ENCODE assay signal across 19 cellular contexts in the genomic region with DNA sequence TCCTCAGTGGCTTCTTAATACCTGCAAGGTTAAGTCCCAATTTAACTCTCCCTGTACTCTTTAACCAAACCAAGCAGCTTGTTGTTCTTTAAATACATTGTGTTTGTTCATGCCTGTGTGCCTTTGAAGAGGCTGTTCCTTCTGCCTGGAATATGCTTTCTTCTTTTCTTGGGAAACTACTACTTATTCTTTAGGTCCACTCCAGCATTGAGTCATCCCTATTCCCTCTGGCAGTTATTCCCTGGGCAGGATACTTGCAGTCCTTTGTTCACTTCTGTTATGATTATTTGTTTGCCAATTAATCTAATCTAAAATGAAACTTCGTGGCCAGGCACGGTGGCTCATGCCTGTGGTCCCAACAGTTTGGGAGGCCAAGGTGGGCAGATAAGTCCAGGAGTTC.
A peak's percentile ranks its signal among the peaks of the same experiment; 100 is the strongest.
DNase-seq lines count a peak whose midpoint lies in the region; ATAC-seq and TF ChIP-seq lines count a peak whose summit lies in the region.
"Had no signal": no experiment of that assay in that cellular context is flagged by ENCODE, and none has a peak within 500 bp of the region (broad histone marks: within the 10 kb centered on the region; RNA-seq: fewer than 3 reads in every experiment).

No MANE protein-coding gene starts in this region.

- H3K4me3 Mint-ChIP-seq in CD8-positive, alpha-beta T cell = peak overlapping the region; percentile 1
- H3K4me3 Mint-ChIP-seq in H9 = no peak overlapping the region
- H3K4me3 Mint-ChIP-seq: T-helper 1 cell treated with Interleukin-12 subunit alpha and Interleukin-12 subunit beta and Interleukin-4 antibody, amounts not matched to agents 30 μg/mL and 1 μg/mL, for 36 hours had no signal

- intact Hi-C loops in CD8-positive, alpha-beta T cell (cut with DNase I, micrococcal nuclease) = loop anchor here in 1 of 2 experiments (2.0 to 5.0 kb wide), 2 partner anchors 17 to 32 kb away; no protein-coding TSS in a partner anchor

- H3K27ac ChIP-seq in CD8-positive, alpha-beta T cell (ENCODE audit: low read depth, low read length) = no peak overlapping the region
- H3K27ac ChIP-seq in H9 (ENCODE audit: insufficient read length, low read depth, low read length) (no peak overlapping the region), mesenchymal stem cell (ENCODE audit: low read length, poor library complexity, severe bottlenecking) (no peak overlapping the region)
- H3K27ac ChIP-seq: esophagus muscularis mucosa, PC-9 had no signal

- peaks cover 76% of the 10 kb centered on the region for H3K4me1 Mint-ChIP-seq in CD8-positive, alpha-beta T cell (ENCODE audit: low read depth)
- peaks cover 37 to 48% of the 10 kb centered on the region in 2 experiments for H3K4me1 Mint-ChIP-seq in H9

- H3K9me3 Mint-ChIP-seq in CD8-positive, alpha-beta T cell = no peaks in the 10 kb centered on the region
- no peaks in the 10 kb centered on the region for H3K9me3 Mint-ChIP-seq in H9
- H3K9me3 Mint-ChIP-seq: T-helper 1 cell treated with Interleukin-12 subunit alpha and Interleukin-12 subunit beta and Interleukin-4 antibody, amounts not matched to agents 30 μg/mL and 1 μg/mL, for 36 hours had no signal

- H3K4ac ChIP-seq in H9 (ENCODE audit: low read depth, low read length) (no peak overlapping the region), mesenchymal stem cell (ENCODE audit: low read depth in 1 of 2, low read length in 2 of 2) (no peak overlapping the region)

- no peak overlapping the region for H3K4me2 ChIP-seq in H9 (ENCODE audit: insufficient read depth, insufficient read length, low read length)
- no peak overlapping the region for H3K4me2 ChIP-seq in mesenchymal stem cell (ENCODE audit: low read length, poor library complexity, severe bottlenecking)
- H3K4me2 ChIP-seq: PC-9 had no signal

- H3K9me3 ChIP-seq in CD8-positive, alpha-beta T cell (ENCODE audit: low read length) = no peaks in the 10 kb centered on the region
- H3K9me3 ChIP-seq in H9 (ENCODE audit: control insufficient read depth, low read depth, low read length) = no peaks in the 10 kb centered on the region
- no peaks in the 10 kb centered on the region for H3K9me3 ChIP-seq in mesenchymal stem cell (ENCODE audit: control insufficient read depth, low read length)
- H3K9me3 ChIP-seq: esophagus muscularis mucosa had no signal

- H2BK15ac ChIP-seq in H9 (ENCODE audit: low read depth, low read length) (no peak overlapping the region), mesenchymal stem cell (ENCODE audit: low read depth, poor library complexity, severe bottlenecking) (no peak overlapping the region)

- no CpG with 5 or more reads among the region's 2 CpGs for WGBS in H9 (ENCODE audit: extremely low coverage, insufficient read length, low lambda C conversion rate)
- 80% methylated on average over 2 of the region's 2 CpGs for WGBS in mesenchymal stem cell

- H3K4me3 ChIP-seq in CD8-positive, alpha-beta T cell (ENCODE audit: low read depth, low read length) = no peak overlapping the region
- H3K4me3 ChIP-seq in mesenchymal stem cell (ENCODE audit: insufficient read depth in 1 of 2, low read depth in 1 of 2, low read length in 2 of 2) = no peak overlapping the region
- H3K4me3 ChIP-seq: esophagus muscularis mucosa, lung, PC-9 had no signal

- no peaks in the 10 kb centered on the region for H3K27me3 ChIP-seq in CD8-positive, alpha-beta T cell (ENCODE audit: insufficient read depth, low read length)
- H3K27me3 ChIP-seq in H9 (ENCODE audit: insufficient read depth, low read length) = no peaks in the 10 kb centered on the region
- no peaks in the 10 kb centered on the region for H3K27me3 ChIP-seq in mesenchymal stem cell (ENCODE audit: control insufficient read depth in 1 of 2, insufficient read depth in 1 of 2, low read length in 2 of 2)
- H3K27me3 ChIP-seq: esophagus muscularis mucosa had no signal

- no peaks in the 10 kb centered on the region for H3K23me2 ChIP-seq in H9 (ENCODE audit: insufficient read length, low read depth, low read length, poor library complexity, severe bottlenecking)

- no peak overlapping the region for H2AK5ac ChIP-seq in H9 (ENCODE audit: insufficient read length, low read length)
- no peak overlapping the region for H2AK5ac ChIP-seq in mesenchymal stem cell (ENCODE audit: low read length, severe bottlenecking)

- H3K27me3 Mint-ChIP-seq in CD8-positive, alpha-beta T cell (ENCODE audit: low read depth) = no peaks in the 10 kb centered on the region
- no peaks in the 10 kb centered on the region for H3K27me3 Mint-ChIP-seq in H9 (ENCODE audit: low read depth)

- no peak overlapping the region for H3K9ac ChIP-seq in H9 (ENCODE audit: extremely low read depth, insufficient read length, low read length)
- H3K9ac ChIP-seq in mesenchymal stem cell (ENCODE audit: low read length) = no peak overlapping the region

- peaks cover 84% of the 10 kb centered on the region for H3K4me1 ChIP-seq in CD8-positive, alpha-beta T cell (ENCODE audit: insufficient read depth, low read length)
- H3K4me1 ChIP-seq in H9 (ENCODE audit: insufficient read depth, low read length) (peaks cover 2% of the 10 kb centered on the region; the same call in 1 of the 2 replicates), mesenchymal stem cell (ENCODE audit: control insufficient read depth, insufficient read depth, low read depth, low read length) (peaks cover 3% of the 10 kb centered on the region)

- CTCF ChIA-PET in CD8-positive, alpha-beta T cell (lab: Charles Lee) = no interaction called here

- H2BK12ac ChIP-seq in H9 (ENCODE audit: insufficient read length, low read depth, low read length) = no peak overlapping the region
- no peak overlapping the region for H2BK12ac ChIP-seq in mesenchymal stem cell (ENCODE audit: low read length in 2 of 2)

- H4K91ac ChIP-seq in H9 (ENCODE audit: insufficient read length, low read depth, low read length) = no peak overlapping the region
- H4K91ac ChIP-seq in mesenchymal stem cell (ENCODE audit: low read length) = no peak overlapping the region

- no peak overlapping the region for H3T11ph ChIP-seq in H9 (ENCODE audit: low read length)

- H3K79me1 ChIP-seq in H9 (ENCODE audit: insufficient read depth, low read depth, low read length, poor library complexity, severe bottlenecking) = peaks cover 6% of the 10 kb centered on the region
- H3K79me1 ChIP-seq in mesenchymal stem cell (replicated peaks; ENCODE audit: low read length, poor library complexity, severe bottlenecking) = peaks cover 20% of the 10 kb centered on the region

- no peak overlapping the region for H4K5ac ChIP-seq in H9 (ENCODE audit: insufficient read length, low read depth, low read length)

- H2AFZ ChIP-seq in H9 (ENCODE audit: low read length) = no peak overlapping the region
- H2AFZ ChIP-seq in mesenchymal stem cell (ENCODE audit: low read depth, low read length) = no peak overlapping the region
- H2AFZ ChIP-seq: PC-9 had no signal

- H2BK5ac ChIP-seq in H9 (ENCODE audit: insufficient read length, low read length) (no peak overlapping the region), mesenchymal stem cell (ENCODE audit: low read depth, low read length, poor library complexity, severe bottlenecking) (no peak overlapping the region)

- H3K36me3 ChIP-seq in CD8-positive, alpha-beta T cell (ENCODE audit: insufficient read depth, low read length) = no peaks in the 10 kb centered on the region
- no peaks in the 10 kb centered on the region for H3K36me3 ChIP-seq in mesenchymal stem cell (ENCODE audit: control insufficient read depth in 1 of 2, insufficient read depth in 2 of 2, low read depth in 1 of 2, low read length in 2 of 2)
- H3K36me3 ChIP-seq: esophagus muscularis mucosa had no signal

- no peak overlapping the region for H3K56ac ChIP-seq in H9 (ENCODE audit: insufficient read length, low read depth, low read length)

- H3K23ac ChIP-seq in H9 (ENCODE audit: insufficient read length, low read depth, low read length) (no peak overlapping the region), mesenchymal stem cell (ENCODE audit: low read length in 2 of 2) (no peak overlapping the region)

- no peak overlapping the region for H4K8ac ChIP-seq in H9 (replicated peaks; ENCODE audit: insufficient read length, low read depth, low read length)
- H4K8ac ChIP-seq in mesenchymal stem cell (ENCODE audit: low read length) = no peak overlapping the region

- H3K36me3 Mint-ChIP-seq in CD8-positive, alpha-beta T cell = no peaks in the 10 kb centered on the region
- H3K36me3 Mint-ChIP-seq in H9 (ENCODE audit: insufficient read depth in 1 of 3, low read depth in 3 of 3) = no peaks in the 10 kb centered on the region

- TF ChIP-seq CTCF in CD8-positive, alpha-beta T cell (IDR thresholded peaks at IDR 0.05) = no peak
- TF ChIP-seq CTCF in H9 (conservative IDR thresholded peaks at IDR 0.05) = no peak

- H4K20me1 ChIP-seq in H9 (ENCODE audit: control insufficient read depth, insufficient read depth, insufficient read length) = no peaks in the 10 kb centered on the region

- ATAC-seq in CD8-positive, alpha-beta T cell = no peak
- no peak for ATAC-seq in GM19397 (IDR thresholded peaks at IDR 0.05; ENCODE audit: unreplicated experiment)

- peak overlapping the region; percentile 62 for H3K27ac Mint-ChIP-seq in CD8-positive, alpha-beta T cell
- peak overlapping the region in 2 of 3 experiments; percentile 12 to 66; a peak in 4 of 7 replicates for H3K27ac Mint-ChIP-seq in H9
- H3K27ac Mint-ChIP-seq: T-helper 1 cell treated with Interleukin-12 subunit alpha and Interleukin-12 subunit beta and Interleukin-4 antibody, amounts not matched to agents 30 μg/mL and 1 μg/mL, for 36 hours had no signal

- H3K18ac ChIP-seq in H9 (ENCODE audit: insufficient read length, low read depth, low read length) (no peak overlapping the region), mesenchymal stem cell (ENCODE audit: low read depth in 1 of 2, low read length in 2 of 2) (no peak overlapping the region)

- no peak for DNase-seq in CD8-positive, alpha-beta T cell
- no peak for DNase-seq in H9
- peak; percentile 35 for DNase-seq in amniotic epithelial cell (ENCODE audit: low read depth)
- DNase-seq in mesenchymal stem cell = peak; percentile 54
- DNase-seq in occipital lobe (lab: John Stamatoyannopoulos, UW) = no peak
- no peak for DNase-seq in hepatic stellate cell (ENCODE audit: low spot score)
- DNase-seq in SK-N-DZ (ENCODE audit: low spot score) = no peak
- DNase-seq: activated CD4-positive, alpha-beta T cell treated with anti-CD3 and anti-CD28 coated beads for 4 hours; activated gamma-delta T cell; Calu3; NCI-H1417; NCI-H446; nucleus accumbens; PC-9; stimulated activated CD4-positive, alpha-beta T cell treated with anti-CD3 and anti-CD28 coated beads, Interleukin-12 subunit alpha, Interleukin-12 subunit beta, amount 100 ng/mL, for 4 hours had no signal

- no peak overlapping the region for H2BK120ac ChIP-seq in H9 (ENCODE audit: low read depth, low read length, poor library complexity, severe bottlenecking)
- H2BK120ac ChIP-seq in mesenchymal stem cell (ENCODE audit: low read depth, low read length) = no peak overlapping the region

- peaks cover 4% of the 10 kb centered on the region; the same call in 1 of the 2 replicates for H3K79me2 ChIP-seq in H9 (ENCODE audit: insufficient read depth, low read length)

- POLR2A ChIA-PET in CD8-positive, alpha-beta T cell (lab: Charles Lee) = interaction anchor here (0.8 kb wide), 1 partner anchor 52 kb away, joined by 3 read pairs; no protein-coding TSS in a partner anchor

- H3K14ac ChIP-seq in H9 (ENCODE audit: insufficient read depth, low read length) (no peak overlapping the region), mesenchymal stem cell (ENCODE audit: low read length in 2 of 2) (no peak overlapping the region)

- H2BK20ac ChIP-seq in H9 (ENCODE audit: low read depth, low read length, poor library complexity, severe bottlenecking) = no peak overlapping the region

Comparison
In these comparisons a context has a peak if more than half of its experiments do, and no peak if none do; other contexts are left out.
1. DNase-seq: peak in amniotic epithelial cell (single experiment) and mesenchymal stem cell (single experiment); none in CD8-positive, alpha-beta T cell (0 of 7), H9 (single experiment), occipital lobe (single experiment), hepatic stellate cell (single experiment) and SK-N-DZ (single experiment).